ENCODE assay signal across 23 cellular contexts in genomic region chr3:111368061-111368460, GRCh38.
"Had no signal": no experiment of that assay in that cellular context is flagged by ENCODE, and none has a peak within 500 bp of the region (broad histone marks: within the 10 kb centered on the region; RNA-seq: fewer than 3 reads in every experiment).

No MANE protein-coding gene starts in this region.

- H3K36me3 Mint-ChIP-seq: stimulated activated memory B cell treated with anti-CD40 and anti-IgM and Interleukin-4, amounts not matched to agents 10 μg/mL and 1 μg/mL and 100 μg/mL, for 72 hours had no signal

- DNase-seq: dorsolateral prefrontal cortex; effector CD8-positive, alpha-beta T cell; immature natural killer cell; kidney; left cardiac atrium; left ventricle myocardium inferior; lower lobe of right lung; natural killer cell; posterior cingulate gyrus; sigmoid colon; stimulated activated CD4-positive, alpha-beta T cell treated with anti-CD3 and anti-CD28 coated beads, Interleukin-4, amount 100 ng/mL, for 1 hour; tibial artery; upper lobe of right lung had no signal

- H3K27me3 ChIP-seq: gastroesophageal sphincter, right atrium auricular region, sigmoid colon, tibial artery, upper lobe of right lung, vagina had no signal

- H3K27me3 Mint-ChIP-seq: memory B cell; stimulated activated naive CD8-positive, alpha-beta T cell treated with anti-CD3 and anti-CD28 coated beads, Interleukin-15, Interleukin-2, amounts not matched to agents 100 ng/mL and 50 ng/mL, for 24 hours had no signal

- H3K4me3 Mint-ChIP-seq: immature natural killer cell; memory B cell; mesothelial cell of epicardium; natural killer cell; neural crest cell; stimulated activated memory B cell treated with anti-CD40 and anti-IgM and Interleukin-4, amounts not matched to agents 10 μg/mL and 1 μg/mL and 100 μg/mL, for 72 hours; stimulated activated naive CD8-positive, alpha-beta T cell treated with anti-CD3 and anti-CD28 coated beads, Interleukin-15, Interleukin-2, amounts not matched to agents 100 ng/mL and 50 ng/mL, for 24 hours had no signal

- H3K27ac ChIP-seq: coronary artery, dorsolateral prefrontal cortex, gastroesophageal sphincter, left ventricle myocardium inferior, lower lobe of right lung, right atrium auricular region, sigmoid colon, tibial artery, upper lobe of right lung, vagina had no signal

- H3K4me3 ChIP-seq: coronary artery, dorsolateral prefrontal cortex, gastroesophageal sphincter, left ventricle myocardium inferior, lower lobe of right lung, right atrium auricular region, sigmoid colon, smooth muscle cell, tibial artery, upper lobe of right lung, vagina had no signal

- H3K27ac Mint-ChIP-seq: immature natural killer cell; memory B cell; mesothelial cell of epicardium; natural killer cell; stimulated activated memory B cell treated with anti-CD40 and anti-IgM and Interleukin-4, amounts not matched to agents 10 μg/mL and 1 μg/mL and 100 μg/mL, for 72 hours; stimulated activated naive CD8-positive, alpha-beta T cell treated with anti-CD3 and anti-CD28 coated beads, Interleukin-15, Interleukin-2, amounts not matched to agents 100 ng/mL and 50 ng/mL, for 24 hours had no signal

- H3K36me3 ChIP-seq: gastroesophageal sphincter, left ventricle myocardium inferior, lower lobe of right lung, right atrium auricular region, sigmoid colon, tibial artery, upper lobe of right lung, vagina had no signal

- H3K4me1 ChIP-seq: gastroesophageal sphincter, left ventricle myocardium inferior, lower lobe of right lung, right atrium auricular region, tibial artery, upper lobe of right lung, vagina had no signal

- H3K9me3 ChIP-seq: upper lobe of right lung, vagina had no signal

- H3K4me1 Mint-ChIP-seq: immature natural killer cell; memory B cell; natural killer cell; neural crest cell; stimulated activated memory B cell treated with anti-CD40 and anti-IgM and Interleukin-4, amounts not matched to agents 10 μg/mL and 1 μg/mL and 100 μg/mL, for 72 hours had no signal
